1 cellular context compared by ENCODE assay signal in the genomic region with DNA sequence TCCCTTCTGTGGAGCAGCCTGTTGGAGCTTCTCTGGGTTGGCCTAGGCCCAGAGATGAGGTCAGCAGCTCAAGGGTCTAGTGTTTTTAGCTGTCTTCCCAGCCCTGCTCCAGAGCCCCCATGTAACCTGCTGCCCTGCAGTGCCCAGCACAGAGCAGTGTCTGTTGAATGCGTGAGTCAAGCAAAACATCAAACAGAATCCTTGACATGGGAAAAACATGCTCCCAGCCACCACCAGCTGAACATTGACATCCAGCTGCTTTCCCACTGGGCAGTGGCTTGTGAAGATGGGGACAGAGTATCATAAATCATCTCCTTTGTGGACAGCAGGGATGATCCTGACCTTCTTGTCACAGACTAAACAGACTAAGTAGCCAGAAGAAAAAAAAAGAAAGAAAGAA.
TF ChIP-seq lines count a peak whose summit lies in the region.

No MANE protein-coding gene starts in this region.

TF ChIP-seq in HepG2, 621 proteins besides CTCF, POLR2A, EP300 and RAD21 (continued from another document):
- TF ChIP-seq HOMEZ (CRISPR knock-in tag; IDR thresholded peaks at IDR 0.05; ENCODE audit: low read depth), result no peak
- no peak for TF ChIP-seq PRDM15 (CRISPR knock-in tag; IDR thresholded peaks at IDR 0.05)
